Comparison of ENCODE assay signal across 8 cellular contexts in genomic region chr10:28678687-28679457, GRCh38. TPM values are rescaled to one million over a fixed set of nuclear protein-coding genes. Genes with fewer than 3 reads are reported as not detected.
DNase-seq lines count a peak whose midpoint lies in the region; ATAC-seq and TF ChIP-seq lines count a peak whose summit lies in the region.

No MANE protein-coding gene starts in this region.

- H3K9me3 Mint-ChIP-seq in activated T-cell treated with anti-CD3 and anti-CD28 coated beads, Interleukin-2, amount 50 U/mL, for 72 hours, result no peaks in the 10 kb centered on the region

- no peak for DNase-seq in activated T-cell treated with anti-CD3 and anti-CD28 coated beads, Interleukin-2, amount 50 U/mL, for 72 hours
- DNase-seq in activated T-cell treated with anti-CD3 and anti-CD28 coated beads, Interleukin-2, amount 50 U/mL, for 1 hour, result no peak
- DNase-seq in T-helper 17 cell (no peak), foreskin melanocyte (peak; percentile 70), psoas muscle (no peak), SKM-1 (lab: John Stamatoyannopoulos, UW; ENCODE audit: unreplicated experiment) (no peak)

- peaks cover 0 to 5% of the 10 kb centered on the region in 2 donors for H3K36me3 ChIP-seq in psoas muscle (ENCODE audit: insufficient read depth in 1 of 2, low read depth in 1 of 2)

- TF ChIP-seq CTCF in psoas muscle (IDR thresholded peaks at IDR 0.05), result no peak

- H3K4me1 Mint-ChIP-seq in activated T-cell treated with anti-CD3 and anti-CD28 coated beads, Interleukin-2, amount 50 U/mL, for 72 hours (ENCODE audit: low read depth), result peaks cover 31% of the 10 kb centered on the region
- H3K4me1 Mint-ChIP-seq in T-helper 17 cell, result peaks cover 21% of the 10 kb centered on the region

- H3K27ac Mint-ChIP-seq in activated T-cell treated with anti-CD3 and anti-CD28 coated beads, Interleukin-2, amount 50 U/mL, for 72 hours, result no peak overlapping the region
- H3K27ac Mint-ChIP-seq in T-helper 17 cell, result peak overlapping the region; percentile 60

- H3K4me1 ChIP-seq in psoas muscle, result peaks cover 12% of the 10 kb centered on the region

- H3K27ac ChIP-seq in psoas muscle, result no peak overlapping the region

- peaks cover 62% of the 10 kb centered on the region for H3K27me3 Mint-ChIP-seq in activated T-cell treated with anti-CD3 and anti-CD28 coated beads, Interleukin-2, amount 50 U/mL, for 72 hours (ENCODE audit: low read depth)
- peaks cover 69% of the 10 kb centered on the region for H3K27me3 Mint-ChIP-seq in T-helper 17 cell

- H3K9me3 ChIP-seq in T-helper 17 cell (ENCODE audit: control insufficient read depth, low read length, poor library complexity, severe bottlenecking), result no peaks in the 10 kb centered on the region
- H3K9me3 ChIP-seq in psoas muscle, result no peaks in the 10 kb centered on the region

- H3K27me3 ChIP-seq in psoas muscle (ENCODE audit: insufficient read depth in 3 of 3, low read length in 2 of 3), result peaks cover 0 to 5% (median 0%) of the 10 kb centered on the region in 3 donors

- peaks cover 0 to 4% of the 10 kb centered on the region in 2 donors for H3K36me3 Mint-ChIP-seq in activated T-cell treated with anti-CD3 and anti-CD28 coated beads, Interleukin-2, amount 50 U/mL, for 72 hours (ENCODE audit: insufficient read depth in 2 of 2)
- H3K36me3 Mint-ChIP-seq in T-helper 17 cell (ENCODE audit: low read depth), result peaks cover 4% of the 10 kb centered on the region

- no peak for ATAC-seq in activated T-cell treated with anti-CD3 and anti-CD28 coated beads, Interleukin-2, amount 50 U/mL, for 72 hours (replicated peaks in 1 of 2)
- no peak for ATAC-seq in T-helper 17 cell
- ATAC-seq in psoas muscle, result no peak
- no peak for ATAC-seq in HG03521 (IDR thresholded peaks at IDR 0.05; ENCODE audit: unreplicated experiment)
- no peak for ATAC-seq in GM18520 (IDR thresholded peaks at IDR 0.05; ENCODE audit: unreplicated experiment)

- WGBS in psoas muscle, 3 donors, result 63 to 68% (median 66%) methylated on average over 12 of the region's 12 CpGs

- intact Hi-C loops in psoas muscle (cut with DNase I), result loop anchor here in 1 of 2 donors (5.0 kb wide), 1 partner anchor 313 kb away; no protein-coding TSS in a partner anchor

- peak overlapping the region; percentile 68 to 70 for H3K4me3 Mint-ChIP-seq in activated T-cell treated with anti-CD3 and anti-CD28 coated beads, Interleukin-2, amount 50 U/mL, for 72 hours
- H3K4me3 Mint-ChIP-seq in T-helper 17 cell, result peak overlapping the region; percentile 90

- H3K4me3 ChIP-seq in psoas muscle, result peak overlapping the region; percentile 85

RNA-seq across cellular contexts. Expression of gene BAMBI, which starts 1.6 kb away (rescaled TPM):
- total RNA-seq in activated T-cell treated with anti-CD3 and anti-CD28 coated beads, Interleukin-2, amount 50 U/mL, for 72 hours, result under 1 TPM; 0.17 to 0.32 TPM
- total RNA-seq in T-helper 17 cell, result 1 to 10 TPM in 1 of 2 donors, under 1 TPM in 1; 0.92 to 4.1 TPM
- total RNA-seq in psoas muscle, result 1 to 10 TPM in 2 of 4 donors, under 1 TPM in 2; 0.89 to 2.9 (median 1.3) TPM
- 1 to 10 TPM in 1 of 3 donors, under 1 TPM in 2; 0.44 to 2.0 (median 0.66) TPM for polyA plus RNA-seq in psoas muscle
